ENCODE assay signal across 8 cellular contexts in genomic region chr17:49315551-49315951, GRCh38. TPM values are rescaled to one million over a fixed set of nuclear protein-coding genes. Genes with fewer than 3 reads are reported as not detected.
DNase-seq lines count a peak whose midpoint lies in the region; ATAC-seq and TF ChIP-seq lines count a peak whose summit lies in the region.

No MANE protein-coding gene starts in this region.

- H3K4me1 ChIP-seq in SJCRH30 = no peaks in the 10 kb centered on the region

- peak; percentile 81 for TF ChIP-seq CTCF in LNCaP clone FGC (IDR thresholded peaks at IDR 0.05; ENCODE audit: control insufficient read depth, extremely low read depth, insufficient read depth)
- TF ChIP-seq CTCF in foreskin fibroblast (IDR thresholded peaks at IDR 0.05; ENCODE audit: low read depth, low read length) = peak; percentile 67

- H3K9me3 ChIP-seq in SJCRH30 (replicated peaks) = no peaks in the 10 kb centered on the region

- DNase-seq in A172 (ENCODE audit: low spot score) = peak; percentile 92
- DNase-seq in LNCaP clone FGC (ENCODE audit: low read depth) = peak; percentile 70
- peak; percentile 39 to 71 for DNase-seq in SJCRH30
- peak; percentile 90 for DNase-seq in activated effector memory CD4-positive, alpha-beta T cell treated with anti-CD3 and anti-CD28 coated beads, Interleukin-2, amount 50 U/mL, for 16 hours
- DNase-seq in foreskin fibroblast = peak; percentile 88 to 95
- peak in 53 of 56 donors; percentile 1 to 89 (median 59) for DNase-seq in nucleus accumbens (lab: John Stamatoyannopoulos, UW)
- peak; percentile 95 for DNase-seq in superior temporal gyrus (ENCODE audit: extremely low spot score)

- no peak overlapping the region for H3K27ac ChIP-seq in SJCRH30

- H3K27me3 ChIP-seq in SJCRH30 = no peaks in the 10 kb centered on the region

- H3K36me3 ChIP-seq in SJCRH30 = no peaks in the 10 kb centered on the region

- H3K4me3 ChIP-seq in LNCaP clone FGC (ENCODE audit: low read depth, low read length) = no peak overlapping the region
- H3K4me3 ChIP-seq in SJCRH30 = no peak overlapping the region
- peak overlapping the region in 1 of 2 donors; percentile 19 for H3K4me3 ChIP-seq in foreskin fibroblast (ENCODE audit: low read depth in 1 of 2, low read length in 2 of 2)

- peak; percentile 76 for ATAC-seq in GM18498 (IDR thresholded peaks at IDR 0.05; ENCODE audit: unreplicated experiment)

RNA-seq across cellular contexts. Expression of gene ZNF652, which starts 46.5 kb away (rescaled TPM):
- total RNA-seq in A172 (2014; rRNA removed; shearing (Covaris generic)) = 17.8 and 21.0 TPM in 2 replicates
- 28.2 and 29.2 TPM in 2 replicates for total RNA-seq in SJCRH30 (2014; rRNA removed; shearing (Covaris generic))
